12 cellular contexts compared by ENCODE assay signal in the genomic region with DNA sequence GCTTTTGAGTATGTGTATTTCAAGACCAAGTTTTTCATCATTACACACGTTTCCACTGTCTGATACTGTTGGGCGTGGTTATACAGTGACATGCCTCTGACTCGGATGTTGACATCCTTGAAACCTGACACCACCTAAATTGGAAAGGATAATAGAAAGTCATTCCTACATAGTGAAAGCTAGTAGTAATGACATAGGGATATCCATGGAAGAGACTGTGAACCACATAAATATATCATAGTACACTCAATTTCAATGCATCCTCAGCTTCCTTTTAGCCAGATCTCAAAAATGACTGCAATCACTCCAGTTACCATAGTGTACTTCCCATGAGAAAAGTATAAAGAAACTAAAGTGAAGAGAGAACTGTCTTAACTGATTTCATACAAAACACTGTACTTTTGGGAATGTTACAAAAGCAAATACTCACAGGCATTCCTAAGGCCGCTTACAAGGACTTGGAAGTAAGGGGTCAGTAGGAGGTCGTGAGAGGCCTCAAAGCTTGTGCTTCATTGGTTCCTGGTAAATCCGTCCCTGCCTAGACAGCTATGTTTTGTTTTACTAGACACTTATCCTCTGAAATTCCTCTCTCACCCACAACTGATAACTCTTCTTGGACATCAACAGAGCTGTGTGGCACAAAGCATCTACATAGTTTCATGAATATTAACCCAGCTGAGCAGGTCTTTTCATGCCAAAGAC.
DNase-seq lines count a peak whose midpoint lies in the region; ATAC-seq and TF ChIP-seq lines count a peak whose summit lies in the region.
"Had no signal": no experiment of that assay in that cellular context is flagged by ENCODE, and none has a peak within 500 bp of the region (broad histone marks: within the 10 kb centered on the region; RNA-seq: fewer than 3 reads in every experiment).

No MANE protein-coding gene starts in this region.

- H3K4me3 Mint-ChIP-seq in MCF 10A (ENCODE audit: unreplicated experiment) (no peak overlapping the region), Calu3 (ENCODE audit: low read depth, unreplicated experiment) (no peak overlapping the region)
- H3K4me3 Mint-ChIP-seq: brain had no signal

- 31% methylated on average over 6 of the region's 6 CpGs for WGBS in smooth muscle cell (ENCODE audit: low lambda C conversion rate)

- no peaks in the 10 kb centered on the region for H4K20me1 ChIP-seq in smooth muscle cell (ENCODE audit: low read depth)

- H3K27ac Mint-ChIP-seq in MCF 10A (ENCODE audit: low read depth, unreplicated experiment) (no peak overlapping the region), Calu3 (ENCODE audit: unreplicated experiment) (no peak overlapping the region)

- H3K9me3 ChIP-seq in breast epithelium: no peaks in the 10 kb centered on the region
- H3K9me3 ChIP-seq in RWPE2 (ENCODE audit: severe bottlenecking): no peaks in the 10 kb centered on the region
- H3K9me3 ChIP-seq in smooth muscle cell (replicated peaks; ENCODE audit: low read depth): no peaks in the 10 kb centered on the region
- H3K9me3 ChIP-seq: lower lobe of right lung, sigmoid colon had no signal

- H3K27me3 Mint-ChIP-seq in MCF 10A (ENCODE audit: insufficient read depth, unreplicated experiment) (no peaks in the 10 kb centered on the region), Calu3 (ENCODE audit: unreplicated experiment) (no peaks in the 10 kb centered on the region)
- H3K27me3 Mint-ChIP-seq: brain had no signal

- H3F3A ChIP-seq in smooth muscle cell (ENCODE audit: low read depth): no peaks in the 10 kb centered on the region

- no peak overlapping the region for H3K4me3 ChIP-seq in breast epithelium
- H3K4me3 ChIP-seq in RWPE2 (ENCODE audit: severe bottlenecking): no peak overlapping the region
- H3K4me3 ChIP-seq in smooth muscle cell: no peak overlapping the region
- H3K4me3 ChIP-seq: lower lobe of right lung, sigmoid colon had no signal

- no peak for TF ChIP-seq POLR2A in breast epithelium (IDR thresholded peaks at IDR 0.05)

- H3K27ac ChIP-seq in breast epithelium (no peak overlapping the region), RWPE2 (ENCODE audit: poor library complexity, severe bottlenecking) (no peak overlapping the region), smooth muscle cell (ENCODE audit: low read depth) (peak overlapping the region; percentile 32), caudate nucleus (ENCODE audit: low read depth, low read length) (no peak overlapping the region)
- H3K27ac ChIP-seq: lower lobe of right lung, sigmoid colon had no signal

- no peak for TF ChIP-seq CTCF in MCF 10A (IDR thresholded peaks at IDR 0.05; ENCODE audit: unreplicated experiment)
- no peak for TF ChIP-seq CTCF in breast epithelium (IDR thresholded peaks at IDR 0.05)
- no peak for TF ChIP-seq CTCF in RWPE2 (IDR thresholded peaks at IDR 0.05; ENCODE audit: poor library complexity, severe bottlenecking)
- no peak for TF ChIP-seq CTCF in smooth muscle cell (IDR thresholded peaks at IDR 0.05; ENCODE audit: borderline replicate concordance, insufficient read depth, poor library complexity, severe bottlenecking)
- TF ChIP-seq CTCF in Calu3 (IDR thresholded peaks at IDR 0.05; ENCODE audit: unreplicated experiment): no peak

- H2AFZ ChIP-seq in smooth muscle cell (ENCODE audit: low read depth): no peak overlapping the region

- intact Hi-C loops in MCF 10A (cut with micrococcal nuclease): no loop called here
- intact Hi-C loops in breast epithelium (cut with DNase I; ENCODE audit: low total_unique reads): no loop called here
- intact Hi-C loops in Calu3 (cut with micrococcal nuclease; ENCODE audit: unreplicated experiment): no loop called here

- H3K36me3 ChIP-seq in breast epithelium: no peaks in the 10 kb centered on the region
- H3K36me3 ChIP-seq in RWPE2 (ENCODE audit: low read depth): no peaks in the 10 kb centered on the region
- no peaks in the 10 kb centered on the region for H3K36me3 ChIP-seq in smooth muscle cell (ENCODE audit: low read depth)
- H3K36me3 ChIP-seq: lower lobe of right lung, sigmoid colon had no signal

- no peaks in the 10 kb centered on the region for H3K4me1 ChIP-seq in breast epithelium
- H3K4me1 ChIP-seq in RWPE2 (ENCODE audit: insufficient read depth, poor library complexity, severe bottlenecking): peaks cover 5% of the 10 kb centered on the region
- H3K4me1 ChIP-seq in smooth muscle cell (ENCODE audit: low read depth): peaks cover 11% of the 10 kb centered on the region
- H3K4me1 ChIP-seq: lower lobe of right lung, sigmoid colon had no signal

- no peaks in the 10 kb centered on the region for H3K79me2 ChIP-seq in smooth muscle cell (ENCODE audit: low read depth)

- H3K27me3 ChIP-seq in breast epithelium (no peaks in the 10 kb centered on the region), RWPE2 (ENCODE audit: insufficient read depth, poor library complexity, severe bottlenecking) (no peaks in the 10 kb centered on the region), smooth muscle cell (ENCODE audit: low read depth) (no peaks in the 10 kb centered on the region)
- H3K27me3 ChIP-seq: sigmoid colon had no signal

- peak; percentile 95 for ATAC-seq in RWPE2 (ENCODE audit: low read depth)
- no peak for ATAC-seq in HG03460 (IDR thresholded peaks at IDR 0.05; ENCODE audit: unreplicated experiment)
- ATAC-seq: lower lobe of right lung had no signal

- peak overlapping the region; percentile 46 for H3K4me2 ChIP-seq in smooth muscle cell

- no peaks in the 10 kb centered on the region for H3K36me3 Mint-ChIP-seq in MCF 10A (ENCODE audit: insufficient read depth, unreplicated experiment)
- no peaks in the 10 kb centered on the region for H3K36me3 Mint-ChIP-seq in Calu3 (ENCODE audit: insufficient read depth, unreplicated experiment)
- H3K36me3 Mint-ChIP-seq: brain had no signal

- DNase-seq in MCF 10A (ENCODE audit: unreplicated experiment) (peak; percentile 61), breast epithelium (ENCODE audit: low spot score in 2 of 2) (no peak), RWPE2 (ENCODE audit: low spot score) (no peak), fibroblast of peridontal ligament (ENCODE audit: extremely low read depth) (peak; percentile 71), smooth muscle cell (lab: John Stamatoyannopoulos, UW; ENCODE audit: unreplicated experiment) (no peak), caudate nucleus (lab: John Stamatoyannopoulos, UW) (no peak), Calu3 (no peak)
- DNase-seq: activated CD8-positive, alpha-beta memory T cell treated with anti-CD3 and anti-CD28 coated beads, Interleukin-2, amount 50 U/mL, for 4 hours; lower lobe of right lung; sigmoid colon had no signal

- H3K9me3 Mint-ChIP-seq in MCF 10A (ENCODE audit: unreplicated experiment) (no peaks in the 10 kb centered on the region), Calu3 (ENCODE audit: low read depth, unreplicated experiment) (no peaks in the 10 kb centered on the region)
- H3K9me3 Mint-ChIP-seq: brain had no signal

- H3K9ac ChIP-seq in smooth muscle cell (ENCODE audit: low read depth): no peak overlapping the region

- CTCF ChIA-PET in MCF 10A (lab: Yijun Ruan, JAX) (interaction anchor here (0.9 to 3.9 kb wide), 6 partner anchors 13 to 86 kb away, joined by 4 to 46 read pairs (median 6); no protein-coding TSS in a partner anchor), Calu3 (lab: Charles Lee) (interaction anchor here (0.7 to 1.7 kb wide), 5 partner anchors 13 to 86 kb away, joined by 3 to 5 read pairs (median 3); no protein-coding TSS in a partner anchor)

- POLR2A ChIA-PET in MCF 10A (lab: Yijun Ruan, JAX): interaction anchor here (0.8 to 0.9 kb wide), 2 partner anchors 9 to 15 kb away, joined by 3 read pairs; no protein-coding TSS in a partner anchor

- H3K4me1 Mint-ChIP-seq in MCF 10A (ENCODE audit: insufficient read depth, unreplicated experiment): no peaks in the 10 kb centered on the region
- no peaks in the 10 kb centered on the region for H3K4me1 Mint-ChIP-seq in Calu3 (ENCODE audit: low read depth, unreplicated experiment)

- BruUV-seq in MCF 10A (replicated peaks; lab: Mats Ljungman, UMichigan): no TSS peak
- no TSS peak for BruUV-seq in Calu3 (replicated peaks; lab: Mats Ljungman, UMichigan)

Comparison
In these comparisons a context has a peak if more than half of its experiments do, and no peak if none do; other contexts are left out.
1. DNase-seq: peak in MCF 10A (single experiment) and fibroblast of peridontal ligament (single experiment); none in breast epithelium (0 of 2), RWPE2 (single experiment), smooth muscle cell (single experiment), caudate nucleus (0 of 61) and Calu3 (single experiment).